9 cellular contexts compared by ENCODE assay signal in the genomic region with DNA sequence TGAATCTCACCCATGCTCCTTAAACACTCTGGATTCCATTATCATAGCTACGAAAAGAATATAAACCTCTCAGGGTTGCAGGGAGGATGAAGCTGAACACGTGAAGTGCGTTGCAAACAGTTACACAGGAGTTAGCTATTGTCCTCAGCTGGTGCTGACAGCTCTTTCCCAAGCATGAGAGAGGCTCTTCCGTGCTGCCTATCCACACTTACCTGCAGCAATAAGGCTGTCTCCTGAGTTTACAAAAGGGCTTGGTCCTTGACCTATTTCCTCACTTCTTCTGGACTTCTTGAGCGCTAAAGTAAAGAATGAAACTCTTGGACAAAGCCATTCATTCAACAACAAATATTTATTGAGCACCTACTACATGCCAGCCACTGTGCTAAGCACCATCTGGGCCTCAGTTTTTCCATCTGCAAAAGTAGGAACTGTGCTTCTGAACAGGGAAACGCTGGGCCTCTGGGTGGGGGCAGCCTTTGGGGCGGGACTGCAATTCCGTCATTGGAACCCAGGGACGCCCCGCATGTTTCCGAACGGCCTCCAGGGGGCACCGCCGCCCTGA. TPM values are rescaled to one million over a fixed set of nuclear protein-coding genes. Genes with fewer than 3 reads are reported as not detected.
DNase-seq lines count a peak whose midpoint lies in the region; ATAC-seq, FAIRE-seq and TF ChIP-seq lines count a peak whose summit lies in the region.
"Had no signal": no experiment of that assay in that cellular context is flagged by ENCODE, and none has a peak within 500 bp of the region (broad histone marks: within the 10 kb centered on the region; RNA-seq: fewer than 3 reads in every experiment).

No MANE protein-coding gene starts in this region.

- no peak overlapping the region for H3K23ac ChIP-seq in trophoblast cell (ENCODE audit: low read length)

- peak overlapping the region; percentile 61 for H2AFZ ChIP-seq in trophoblast cell (ENCODE audit: insufficient read depth, low read length, poor library complexity)

- H3K36me3 ChIP-seq in trophoblast cell (ENCODE audit: control insufficient read depth in 1 of 2, insufficient read depth in 2 of 2, low read length in 2 of 2): peaks cover 3 to 4% of the 10 kb centered on the region in 2 experiments

- H3K27ac Mint-ChIP-seq in glutamatergic neuron (ENCODE audit: unreplicated experiment) (peak overlapping the region; percentile 92), type B pancreatic cell (peak overlapping the region; percentile 96)

- H3K79me1 ChIP-seq in trophoblast cell (ENCODE audit: low read length): peaks cover 8% of the 10 kb centered on the region

- H3K4ac ChIP-seq in trophoblast cell (ENCODE audit: low read depth, low read length): no peak overlapping the region

- H2BK5ac ChIP-seq in trophoblast cell (ENCODE audit: low read depth, low read length, poor library complexity): no peak overlapping the region

- no peaks in the 10 kb centered on the region for H3K9me3 ChIP-seq in trophoblast cell (ENCODE audit: insufficient read depth, low read depth, low read length)

- ATAC-seq in HG02970 (IDR thresholded peaks at IDR 0.05; ENCODE audit: low FRiP score, unreplicated experiment): peak; percentile 67

- no peak overlapping the region for H3K18ac ChIP-seq in trophoblast cell (ENCODE audit: low read length)

- H3K27me3 ChIP-seq in trophoblast cell (ENCODE audit: insufficient read depth, low read length): no peaks in the 10 kb centered on the region

- H3K4me3 ChIP-seq in trophoblast cell (ENCODE audit: low read depth, low read length): no peak overlapping the region

- H3K9ac ChIP-seq in trophoblast cell (ENCODE audit: low read length): no peak overlapping the region

- H2BK120ac ChIP-seq in trophoblast cell (ENCODE audit: insufficient read depth, low read length, poor library complexity): no peak overlapping the region

- H2AK5ac ChIP-seq in trophoblast cell (ENCODE audit: low read length): no peak overlapping the region

- in situ Hi-C loops in G401 (cut with HindIII; ENCODE audit: low sequenced_read_pairs): no loop called here

- H3K4me1 Mint-ChIP-seq in glutamatergic neuron (ENCODE audit: low read depth, unreplicated experiment) (peaks cover 5% of the 10 kb centered on the region), type B pancreatic cell (ENCODE audit: unreplicated experiment) (peaks cover 14% of the 10 kb centered on the region)

- WGBS in trophoblast cell (ENCODE audit: extremely low coverage, insufficient coverage, insufficient read length): no CpG with 5 or more reads among the region's 14 CpGs

- no peak for TF ChIP-seq CTCF in glutamatergic neuron (IDR thresholded peaks at IDR 0.05; ENCODE audit: partially characterized antibody, unreplicated experiment)
- TF ChIP-seq CTCF in type B pancreatic cell (conservative IDR thresholded peaks at IDR 0.05): peak; percentile 77

- H3K27ac ChIP-seq in trophoblast cell (ENCODE audit: low read depth, low read length): no peak overlapping the region

- DNase-seq in G401 (ENCODE audit: low spot score) (peak; percentile 84), RPMI7951 (ENCODE audit: low read depth) (peak; percentile 85), glutamatergic neuron (peak; percentile 89), trophoblast cell (peak; percentile 87 to 92), type B pancreatic cell (ENCODE audit: extremely low spot score, unreplicated experiment) (peak; percentile 88), GM12892 (ENCODE audit: insufficient read length) (no peak)
- peak; percentile 92 for DNase-seq in activated naive CD4-positive, alpha-beta T cell treated with anti-CD3 and anti-CD28 coated beads, Interleukin-2, amount 50 U/mL, for 16 hours

- no peak for TF ChIP-seq POLR2A in GM12892 (IDR thresholded peaks at IDR 0.05; ENCODE audit: low read depth, low read length)

- H3K9me3 Mint-ChIP-seq in glutamatergic neuron (ENCODE audit: unreplicated experiment) (peaks cover 2% of the 10 kb centered on the region), type B pancreatic cell (no peaks in the 10 kb centered on the region)

- H3K4me3 Mint-ChIP-seq in glutamatergic neuron (ENCODE audit: unreplicated experiment): peak overlapping the region; percentile 88
- peak overlapping the region; percentile 94 for H3K4me3 Mint-ChIP-seq in type B pancreatic cell

- H2BK12ac ChIP-seq in trophoblast cell (ENCODE audit: low read length): no peak overlapping the region

- H3K79me2 ChIP-seq in trophoblast cell (ENCODE audit: control insufficient read depth, insufficient read depth, low read length, poor library complexity): peaks cover 9% of the 10 kb centered on the region

- no peak overlapping the region for H4K91ac ChIP-seq in trophoblast cell (ENCODE audit: low read depth, low read length)

- H4K12ac ChIP-seq in trophoblast cell (ENCODE audit: low read depth, low read length): no peak overlapping the region

- peak overlapping the region; percentile 100 for H4K8ac ChIP-seq in trophoblast cell (ENCODE audit: low read depth, low read length)

- H3K14ac ChIP-seq in trophoblast cell (ENCODE audit: low read length): no peak overlapping the region

- H3K27me3 Mint-ChIP-seq in glutamatergic neuron (ENCODE audit: unreplicated experiment) (no peaks in the 10 kb centered on the region), type B pancreatic cell (no peaks in the 10 kb centered on the region)

- H3K36me3 Mint-ChIP-seq in glutamatergic neuron (ENCODE audit: unreplicated experiment) (peaks cover 4% of the 10 kb centered on the region), type B pancreatic cell (peaks cover 13% of the 10 kb centered on the region)

- H3K4me2 ChIP-seq in trophoblast cell (ENCODE audit: low read length): peak overlapping the region; percentile 87

- FAIRE-seq in GM12892 (lab: Jason Lieb, UNC): no peak
- FAIRE-seq: islet of Langerhans had no signal

- H3K4me1 ChIP-seq in trophoblast cell (ENCODE audit: control insufficient read depth in 1 of 2, insufficient read depth in 2 of 2, low read length in 2 of 2): peaks cover 4 to 6% of the 10 kb centered on the region in 2 experiments

RNA-seq across cellular contexts. Expression of gene ARL2, which starts 0.7 kb away (rescaled TPM):
- 175 and 216 TPM in 2 replicates for total RNA-seq in G401 (2014; rRNA removed; shearing (Covaris generic))
- total RNA-seq in RPMI7951 (2014; rRNA removed; shearing (Covaris generic)): 166 and 176 TPM in 2 replicates
- total RNA-seq in glutamatergic neuron (ENCODE audit: unreplicated experiment) (68.4 TPM), type B pancreatic cell (ENCODE audit: low replicate concordance) (63.0 and 65.8 TPM in 2 replicates)
- polyA plus RNA-seq in trophoblast cell (2013): 81.8 and 87.0 TPM in 2 replicates
- 63.5 TPM for polyA plus RNA-seq in GM12892 (2012; ENCODE audit: missing spikeins)

RNA-seq across cellular contexts. Expression of gene SNX15, which starts 14.0 kb away (rescaled TPM):
- total RNA-seq in G401 (2014; rRNA removed; shearing (Covaris generic)): 10.1 and 12.8 TPM in 2 replicates
- total RNA-seq in RPMI7951 (2014; rRNA removed; shearing (Covaris generic)): 25.8 and 27.0 TPM in 2 replicates
- total RNA-seq in glutamatergic neuron (ENCODE audit: unreplicated experiment) (40.4 TPM), type B pancreatic cell (ENCODE audit: low replicate concordance) (21.3 and 25.3 TPM in 2 replicates)
- polyA plus RNA-seq in trophoblast cell (2013): 14.6 and 14.9 TPM in 2 replicates
- 10.8 TPM for polyA plus RNA-seq in GM12892 (2012; ENCODE audit: missing spikeins)

RNA-seq across cellular contexts. Expression of gene BATF2, which starts 16.4 kb away (rescaled TPM):
- total RNA-seq in G401 (2014; rRNA removed; shearing (Covaris generic)): 0.37 and 4.1 TPM in 2 replicates
- 0.59 and 0.84 TPM in 2 replicates for total RNA-seq in RPMI7951 (2014; rRNA removed; shearing (Covaris generic))
- total RNA-seq in glutamatergic neuron (ENCODE audit: unreplicated experiment) (not detected), type B pancreatic cell (ENCODE audit: low replicate concordance) (1.0 TPM in 2 replicates)
- 0.03 TPM in 1 of 2 replicates, not detected in the other for polyA plus RNA-seq in trophoblast cell (2013)
- not detected for polyA plus RNA-seq in GM12892 (2012; ENCODE audit: missing spikeins)

RNA-seq across cellular contexts. Expression of gene SAC3D1, which starts 27.8 kb away (rescaled TPM):
- total RNA-seq in G401 (2014; rRNA removed; shearing (Covaris generic)): 52.3 and 52.9 TPM in 2 replicates
- total RNA-seq in RPMI7951 (2014; rRNA removed; shearing (Covaris generic)): 18.9 and 21.0 TPM in 2 replicates
- 14.4 TPM for total RNA-seq in glutamatergic neuron (ENCODE audit: unreplicated experiment)
- 12.0 TPM in 2 replicates for polyA plus RNA-seq in trophoblast cell (2013)
- total RNA-seq in type B pancreatic cell (ENCODE audit: low replicate concordance): 16.7 and 21.9 TPM in 2 replicates
- polyA plus RNA-seq in GM12892 (2012; ENCODE audit: missing spikeins): 5.1 TPM

RNA-seq across cellular contexts. Expression of gene MAJIN, which starts 41.3 kb away (rescaled TPM):
- not detected in 2 replicates for total RNA-seq in G401 (2014; rRNA removed; shearing (Covaris generic))
- not detected in 2 replicates for total RNA-seq in RPMI7951 (2014; rRNA removed; shearing (Covaris generic))
- not detected for total RNA-seq in glutamatergic neuron (ENCODE audit: unreplicated experiment)
- polyA plus RNA-seq in trophoblast cell (2013): not detected in 2 replicates
- not detected in 2 replicates for total RNA-seq in type B pancreatic cell (ENCODE audit: low replicate concordance)
- not detected for polyA plus RNA-seq in GM12892 (2012; ENCODE audit: missing spikeins)
